In the genomic region with DNA sequence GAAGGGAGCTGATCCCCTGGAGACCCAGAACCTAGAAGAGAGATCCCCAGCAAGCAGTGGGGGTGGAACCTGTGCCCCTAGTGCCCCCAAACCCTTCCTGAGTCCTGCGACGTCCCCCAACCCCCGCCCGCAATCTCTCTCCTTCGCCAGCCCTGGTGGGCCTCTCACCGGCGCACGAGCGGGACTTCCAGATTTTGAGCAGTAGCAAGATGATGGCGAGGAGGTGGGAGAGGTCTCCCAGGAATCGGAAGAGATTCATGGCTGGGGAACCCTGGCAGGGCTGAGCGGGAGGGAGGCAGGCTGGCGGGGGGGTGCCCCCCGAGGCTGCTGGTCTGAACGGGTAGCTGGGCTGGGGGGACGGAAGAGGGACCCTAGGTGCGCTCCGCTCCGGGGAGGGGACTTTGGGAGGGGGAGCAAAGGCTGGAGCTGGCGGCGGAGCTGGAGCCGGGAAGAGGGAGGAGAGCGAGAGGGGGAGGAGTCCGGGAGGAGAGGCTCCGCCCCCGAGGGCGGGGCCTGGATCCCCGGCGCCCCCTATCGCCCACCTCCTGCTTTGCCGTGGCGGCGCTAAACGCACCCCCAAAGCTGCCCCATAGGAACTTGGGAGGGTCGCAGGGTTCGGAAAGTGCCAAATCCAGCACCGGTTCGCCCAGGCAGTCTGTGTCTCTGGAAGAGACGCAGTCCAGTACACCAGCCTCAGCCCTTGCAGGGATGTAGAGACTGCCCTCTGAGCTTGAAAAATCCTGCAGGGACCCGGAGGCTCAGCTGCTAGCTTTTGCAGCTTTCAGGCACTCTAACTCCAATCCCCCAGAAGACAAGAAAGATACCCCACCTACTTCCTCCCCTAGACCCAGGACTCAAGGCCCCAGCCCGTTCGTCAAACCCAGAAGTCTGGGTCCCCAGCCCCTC, we compare ENCODE assay signal across 8 cellular contexts. TPM values are rescaled to one million over a fixed set of nuclear protein-coding genes. Genes with fewer than 3 reads are reported as not detected.
A peak's percentile ranks its signal among the peaks of the same experiment; 100 is the strongest.
DNase-seq lines count a peak whose midpoint lies in the region; ATAC-seq and TF ChIP-seq lines count a peak whose summit lies in the region.

A gene (minus strand): TSS at position 452 of the 906 bp plus-strand sequence. CDS start 193 bp downstream, at position 259.

- H3K9me3 ChIP-seq in CD4-positive, CD25-positive, alpha-beta regulatory T cell (ENCODE audit: control insufficient read depth in 2 of 2, low read length in 2 of 2), result no peaks in the 10 kb centered on the region
- H3K9me3 ChIP-seq in SU-DHL-6 (ENCODE audit: insufficient read depth, low read length) (no peaks in the 10 kb centered on the region), cardiac muscle cell (ENCODE audit: low read depth) (no peaks in the 10 kb centered on the region), parathyroid adenoma (ENCODE audit: control insufficient read depth, low read length) (no peaks in the 10 kb centered on the region), upper lobe of right lung (no peaks in the 10 kb centered on the region)

- H3K27me3 ChIP-seq in CD4-positive, CD25-positive, alpha-beta regulatory T cell (ENCODE audit: control insufficient read depth, insufficient read depth, low read length), result peaks cover 5% of the 10 kb centered on the region
- H3K27me3 ChIP-seq in KMS-11 (ENCODE audit: insufficient read depth, low read depth) (peaks cover 30% of the 10 kb centered on the region), SU-DHL-6 (ENCODE audit: low read length) (no peaks in the 10 kb centered on the region), cardiac muscle cell (peaks cover 9% of the 10 kb centered on the region), parathyroid adenoma (ENCODE audit: control insufficient read depth, insufficient read depth, low read length) (no peaks in the 10 kb centered on the region), upper lobe of right lung (peaks cover 37% of the 10 kb centered on the region)

- H3K4me1 ChIP-seq in CD4-positive, CD25-positive, alpha-beta regulatory T cell (ENCODE audit: control insufficient read depth, insufficient read depth, low read length, poor library complexity, severe bottlenecking), result peaks cover 47% of the 10 kb centered on the region
- H3K4me1 ChIP-seq in KMS-11 (ENCODE audit: low read depth, poor library complexity, severe bottlenecking) (peaks cover 48% of the 10 kb centered on the region), cardiac muscle cell (ENCODE audit: low read depth) (peaks cover 17% of the 10 kb centered on the region), parathyroid adenoma (no peaks in the 10 kb centered on the region), upper lobe of right lung (no peaks in the 10 kb centered on the region)

- peak; percentile 64 to 68 (median 67) for DNase-seq in CD4-positive, CD25-positive, alpha-beta regulatory T cell
- peak; percentile 84 for DNase-seq in activated naive CD8-positive, alpha-beta T cell treated with anti-CD3 and anti-CD28 coated beads, Interleukin-2, amount 50 U/mL, for 24 hours
- DNase-seq in cardiac muscle cell (ENCODE audit: low read depth in 1 of 2, low spot score in 1 of 2) (peak; percentile 78 to 87), upper lobe of right lung (peak; percentile 89)

- H4K20me1 ChIP-seq in KMS-11 (ENCODE audit: insufficient read depth) (no peaks in the 10 kb centered on the region), SU-DHL-6 (ENCODE audit: low read depth, low read length) (no peaks in the 10 kb centered on the region)

- peaks cover 18% of the 10 kb centered on the region for H3K36me3 ChIP-seq in CD4-positive, CD25-positive, alpha-beta regulatory T cell (ENCODE audit: control insufficient read depth, insufficient read depth, low read length)
- peaks cover 9% of the 10 kb centered on the region; the same call in 1 of the 2 replicates for H3K36me3 ChIP-seq in KMS-11 (ENCODE audit: insufficient read depth)
- peaks cover 4% of the 10 kb centered on the region; the same call in 1 of the 2 replicates for H3K36me3 ChIP-seq in SU-DHL-6 (ENCODE audit: low read length)
- H3K36me3 ChIP-seq in cardiac muscle cell, result peaks cover 18% of the 10 kb centered on the region
- H3K36me3 ChIP-seq in parathyroid adenoma (ENCODE audit: control insufficient read depth, insufficient read depth, low read length), result no peaks in the 10 kb centered on the region
- peaks cover 29% of the 10 kb centered on the region for H3K36me3 ChIP-seq in upper lobe of right lung

- H3K27ac Mint-ChIP-seq in CD4-positive, CD25-positive, alpha-beta regulatory T cell, result peak within 1 kb of the TSS; percentile 87 to 94 (median 89)
- H3K27ac Mint-ChIP-seq in activated naive CD8-positive, alpha-beta T cell treated with anti-CD3 and anti-CD28 coated beads, Interleukin-2, amount 50 U/mL, for 24 hours, result peak within 1 kb of the TSS; percentile 95

- peaks cover 0 to 3% (median 0%) of the 10 kb centered on the region in 7 donors for H3K9me3 Mint-ChIP-seq in CD4-positive, CD25-positive, alpha-beta regulatory T cell
- H3K9me3 Mint-ChIP-seq in activated naive CD8-positive, alpha-beta T cell treated with anti-CD3 and anti-CD28 coated beads, Interleukin-2, amount 50 U/mL, for 24 hours, result no peaks in the 10 kb centered on the region

- peak; percentile 77 to 80 for ATAC-seq in CD4-positive, CD25-positive, alpha-beta regulatory T cell (ENCODE audit: low read depth in 2 of 2)
- ATAC-seq in GM19372 (IDR thresholded peaks at IDR 0.05; ENCODE audit: low read depth, unreplicated experiment), result peak; percentile 72
- peak; percentile 67 for ATAC-seq in activated naive CD8-positive, alpha-beta T cell treated with anti-CD3 and anti-CD28 coated beads, Interleukin-2, amount 50 U/mL, for 24 hours
- ATAC-seq in upper lobe of right lung, result peak; percentile 96

- H2AFZ ChIP-seq in KMS-11 (ENCODE audit: low read depth) (peak within 1 kb of the TSS; percentile 58; the same call in 1 of the 2 replicates), SU-DHL-6 (ENCODE audit: low read depth, low read length, severe bottlenecking) (peak within 1 kb of the TSS; percentile 74), parathyroid adenoma (peak within 1 kb of the TSS; percentile 63)

- H3K27me3 Mint-ChIP-seq in CD4-positive, CD25-positive, alpha-beta regulatory T cell, result peaks cover 41% of the 10 kb centered on the region
- peaks cover 29% of the 10 kb centered on the region for H3K27me3 Mint-ChIP-seq in activated naive CD8-positive, alpha-beta T cell treated with anti-CD3 and anti-CD28 coated beads, Interleukin-2, amount 50 U/mL, for 24 hours

- H3K9ac ChIP-seq in KMS-11 (peak within 1 kb of the TSS; percentile 96), SU-DHL-6 (ENCODE audit: low read length) (peak within 1 kb of the TSS; percentile 89), parathyroid adenoma (peak within 1 kb of the TSS; percentile 83)

- H3K79me2 ChIP-seq in KMS-11 (ENCODE audit: insufficient read depth, low read depth), result peaks cover 40% of the 10 kb centered on the region
- H3K79me2 ChIP-seq in SU-DHL-6 (ENCODE audit: insufficient read depth, low read length), result peaks cover 3% of the 10 kb centered on the region; the same call in 1 of the 2 replicates
- H3K79me2 ChIP-seq in parathyroid adenoma, result peaks cover 13% of the 10 kb centered on the region

- H3K4me2 ChIP-seq in KMS-11, result peak within 1 kb of the TSS; percentile 44
- H3K4me2 ChIP-seq in SU-DHL-6 (ENCODE audit: low read depth, low read length, poor library complexity, severe bottlenecking), result peak within 1 kb of the TSS; percentile 81
- peak within 1 kb of the TSS; percentile 90 for H3K4me2 ChIP-seq in parathyroid adenoma (ENCODE audit: low read length)

- peaks cover 16% of the 10 kb centered on the region for H3K36me3 Mint-ChIP-seq in CD4-positive, CD25-positive, alpha-beta regulatory T cell
- peaks cover 15% of the 10 kb centered on the region for H3K36me3 Mint-ChIP-seq in activated naive CD8-positive, alpha-beta T cell treated with anti-CD3 and anti-CD28 coated beads, Interleukin-2, amount 50 U/mL, for 24 hours (ENCODE audit: low read depth)

- peak within 1 kb of the TSS; percentile 80 for H3K27ac ChIP-seq in CD4-positive, CD25-positive, alpha-beta regulatory T cell (ENCODE audit: insufficient read depth, low read length, poor library complexity, severe bottlenecking)
- H3K27ac ChIP-seq in KMS-11 (peak within 1 kb of the TSS; percentile 76), SU-DHL-6 (ENCODE audit: low read depth, low read length) (peak within 1 kb of the TSS; percentile 53), cardiac muscle cell (peak within 1 kb of the TSS; percentile 90), parathyroid adenoma (peak within 1 kb of the TSS; percentile 75), upper lobe of right lung (peak within 1 kb of the TSS; percentile 93)

- H3F3A ChIP-seq in SU-DHL-6 (ENCODE audit: insufficient read depth), result no peaks in the 10 kb centered on the region

- peak within 1 kb of the TSS; percentile 85 to 96 (median 92) for H3K4me3 Mint-ChIP-seq in CD4-positive, CD25-positive, alpha-beta regulatory T cell
- H3K4me3 Mint-ChIP-seq in activated naive CD8-positive, alpha-beta T cell treated with anti-CD3 and anti-CD28 coated beads, Interleukin-2, amount 50 U/mL, for 24 hours, result peak within 1 kb of the TSS; percentile 92

- peak within 1 kb of the TSS; percentile 70 for H3K4me3 ChIP-seq in CD4-positive, CD25-positive, alpha-beta regulatory T cell (ENCODE audit: low read depth, low read length)
- H3K4me3 ChIP-seq in KMS-11 (IDR thresholded peaks at IDR 0.05; ENCODE audit: insufficient read depth, low read depth, low read length) (no peak within 1 kb of the TSS), SU-DHL-6 (ENCODE audit: insufficient read depth, low read length, poor library complexity, severe bottlenecking) (peak within 1 kb of the TSS; percentile 95), cardiac muscle cell (peak within 1 kb of the TSS; percentile 70), parathyroid adenoma (ENCODE audit: low read depth, low read length) (peak within 1 kb of the TSS; percentile 93), upper lobe of right lung (peak within 1 kb of the TSS; percentile 96)

- TF ChIP-seq CTCF in KMS-11 (conservative IDR thresholded peaks at IDR 0.05; ENCODE audit: low read depth, low read length) (peak; percentile 90), SU-DHL-6 (IDR thresholded peaks at IDR 0.05; ENCODE audit: insufficient read depth, low read length, poor library complexity, severe bottlenecking) (peak; percentile 89), cardiac muscle cell (IDR thresholded peaks at IDR 0.05; ENCODE audit: low read depth, low read length) (peak; percentile 94), parathyroid adenoma (IDR thresholded peaks at IDR 0.05) (peak; percentile 93), upper lobe of right lung (IDR thresholded peaks at IDR 0.05) (peak; percentile 92)

- intact Hi-C loops in upper lobe of right lung (cut with DNase I), result no loop called here

- no peaks in the 10 kb centered on the region for H3K9me2 ChIP-seq in SU-DHL-6 (replicated peaks; ENCODE audit: insufficient read depth, low read length)

- peaks cover 5 to 46% (median 17%) of the 10 kb centered on the region in 4 donors for H3K4me1 Mint-ChIP-seq in CD4-positive, CD25-positive, alpha-beta regulatory T cell
- H3K4me1 Mint-ChIP-seq in activated naive CD8-positive, alpha-beta T cell treated with anti-CD3 and anti-CD28 coated beads, Interleukin-2, amount 50 U/mL, for 24 hours, result peaks cover 22% of the 10 kb centered on the region

RNA-seq across cellular contexts. Expression of the gene that starts here (rescaled TPM):
- total RNA-seq in CD4-positive, CD25-positive, alpha-beta regulatory T cell, result 37.6 TPM
- polyA plus RNA-seq in CD4-positive, CD25-positive, alpha-beta regulatory T cell, result 10 to 100 TPM; 28.8 to 29.9 (median 29.5) TPM
- total RNA-seq in cardiac muscle cell, result 137 and 159 TPM in 2 replicates
- polyA plus RNA-seq in cardiac muscle cell, result 186 and 218 TPM in 2 replicates
- 138 TPM for total RNA-seq in upper lobe of right lung
